In genomic region chr7:97601941-97602457, GRCh38 we compare ENCODE assay signal across 17 cellular contexts.
DNase-seq lines count a peak whose midpoint lies in the region; ATAC-seq and TF ChIP-seq lines count a peak whose summit lies in the region.
"Had no signal": no experiment of that assay in that cellular context is flagged by ENCODE, and none has a peak within 500 bp of the region (broad histone marks: within the 10 kb centered on the region; RNA-seq: fewer than 3 reads in every experiment).

No MANE protein-coding gene starts in this region.

- no peaks in the 10 kb centered on the region for H3K36me3 ChIP-seq in ovary
- H3K36me3 ChIP-seq: BLaER1 treated with 17β-estradiol and CSF1 and Interleukin-3, amounts not matched to agents 10 nM and 100 nM; thyroid gland had no signal

- no peaks in the 10 kb centered on the region for H3K27me3 ChIP-seq in ovary
- H3K27me3 ChIP-seq: BLaER1 treated with 17β-estradiol and CSF1 and Interleukin-3, amounts not matched to agents 10 nM and 100 nM; thyroid gland had no signal

- TF ChIP-seq CTCF in ovary (IDR thresholded peaks at IDR 0.05): no peak

- no peak overlapping the region for H3K27ac ChIP-seq in ovary
- H3K27ac ChIP-seq: BLaER1 treated with 17β-estradiol and CSF1 and Interleukin-3, amounts not matched to agents 10 nM and 100 nM; thyroid gland had no signal

- no peaks in the 10 kb centered on the region for H3K4me1 ChIP-seq in ovary (ENCODE audit: insufficient read depth)
- H3K4me1 ChIP-seq: thyroid gland had no signal

- no peak for TF ChIP-seq POLR2A in ovary (IDR thresholded peaks at IDR 0.05)

- DNase-seq in NOMO-1 treated with DMSO at 0.1 percent for 48 hours (lab: John Stamatoyannopoulos, UW; ENCODE audit: unreplicated experiment) (no peak), ovary (no peak)
- DNase-seq in stimulated activated naive CD4-positive, alpha-beta T cell treated with Interleukin-2 at 50 U/mL for 16 hours (lab: John Stamatoyannopoulos, UW): no peak
- DNase-seq: activated CD8-positive, alpha-beta T cell treated with anti-CD3 and anti-CD28 coated beads for 36 hours; endodermal cell; HCEC 1CT; mucosa of descending colon; NCI-H748 treated with DMSO at 0.1 percent for 48 hours; occipital lobe; stimulated activated CD4-positive, alpha-beta T cell treated with anti-CD3 and anti-CD28 coated beads, Interleukin-4, amount 100 ng/mL, for 4 hours; thyroid gland had no signal

- peak; percentile 46 for ATAC-seq in GM19025 (IDR thresholded peaks at IDR 0.05; ENCODE audit: low read depth, unreplicated experiment)
- peak; percentile 68 for ATAC-seq in GM21786 (IDR thresholded peaks at IDR 0.05; ENCODE audit: unreplicated experiment)
- peak; percentile 74 for ATAC-seq in HG03139 (IDR thresholded peaks at IDR 0.05; ENCODE audit: unreplicated experiment)
- ATAC-seq in HG03039 (IDR thresholded peaks at IDR 0.05; ENCODE audit: unreplicated experiment): no peak
- ATAC-seq: activated CD8-positive, alpha-beta T cell treated with anti-CD3 and anti-CD28 coated beads for 36 hours; HepG2; mucosa of descending colon had no signal

- H3K9me3 ChIP-seq in ovary: no peaks in the 10 kb centered on the region
- H3K9me3 ChIP-seq: BLaER1 treated with 17β-estradiol and CSF1 and Interleukin-3, amounts not matched to agents 10 nM and 100 nM; mucosa of descending colon; thyroid gland had no signal

- intact Hi-C loops in ovary (cut with DNase I): no loop called here

- TF ChIP-seq EP300 in ovary (IDR thresholded peaks at IDR 0.05): no peak

- no peak overlapping the region for H3K4me3 ChIP-seq in ovary
- H3K4me3 ChIP-seq: BLaER1 treated with 17β-estradiol and CSF1 and Interleukin-3, amounts not matched to agents 10 nM and 100 nM; mucosa of descending colon; thyroid gland had no signal

- WGBS in ovary, 3 donors: 59 to 64% (median 59%) methylated on average over 1 of the region's 1 CpG
